In genomic region chr6:134372603-134373281, GRCh38 we compare ENCODE assay signal across 8 cellular contexts. TPM values are rescaled to one million over a fixed set of nuclear protein-coding genes. Genes with fewer than 3 reads are reported as not detected.
A peak's percentile ranks its signal among the peaks of the same experiment; 100 is the strongest.
DNase-seq lines count a peak whose midpoint lies in the region; ATAC-seq, FAIRE-seq and TF ChIP-seq lines count a peak whose summit lies in the region.

No MANE protein-coding gene starts in this region.

- H3K4me3 Mint-ChIP-seq in activated CD4-positive, alpha-beta T cell treated with anti-CD3 and anti-CD28 coated beads, Interleukin-2, amount 10 ng/mL, durations not matched to agents 24 days and 14 days, result peak overlapping the region; percentile 27

- H3K36me3 Mint-ChIP-seq in activated CD4-positive, alpha-beta T cell treated with anti-CD3 and anti-CD28 coated beads, Interleukin-2, amount 10 ng/mL, durations not matched to agents 24 days and 14 days (ENCODE audit: low read depth), result no peaks in the 10 kb centered on the region

- no peaks in the 10 kb centered on the region for H4K20me1 ChIP-seq in keratinocyte (ENCODE audit: control insufficient read depth, extremely low read depth, insufficient read depth, low read length)

- peak; percentile 43 for FAIRE-seq in keratinocyte (lab: Jason Lieb, UNC)

- H3K27me3 ChIP-seq in adipocyte (replicated peaks; ENCODE audit: control insufficient read depth, insufficient read depth, low read length) (no peaks in the 10 kb centered on the region), keratinocyte (ENCODE audit: control insufficient read depth, extremely low read depth, insufficient read depth, low read length) (no peaks in the 10 kb centered on the region), upper lobe of left lung (no peaks in the 10 kb centered on the region), H7 (ENCODE audit: control insufficient read depth, insufficient read depth, low read length) (no peaks in the 10 kb centered on the region)

- H3K9ac ChIP-seq in adipocyte (ENCODE audit: low read length), result peak overlapping the region; percentile 47
- H3K9ac ChIP-seq in keratinocyte (ENCODE audit: control insufficient read depth, extremely low read depth, insufficient read depth, low read length), result no peak overlapping the region

- H3K4me1 Mint-ChIP-seq in activated CD4-positive, alpha-beta T cell treated with anti-CD3 and anti-CD28 coated beads, Interleukin-2, amount 10 ng/mL, durations not matched to agents 24 days and 14 days, result peaks cover 34% of the 10 kb centered on the region

- H3K9me1 ChIP-seq in keratinocyte (ENCODE audit: control insufficient read depth, extremely low read depth, insufficient read depth, low read length), result no peaks in the 10 kb centered on the region

- intact Hi-C loops in activated CD4-positive, alpha-beta T cell treated with anti-CD3 and anti-CD28 coated beads, Interleukin-2, amount 10 ng/mL, durations not matched to agents 24 days and 14 days (cut with micrococcal nuclease), result loop anchor here (2.0 to 10.0 kb wide), 3 partner anchors 20 to 272 kb away; no protein-coding TSS in a partner anchor

- peaks cover 16% of the 10 kb centered on the region for H3K4me1 ChIP-seq in adipocyte (ENCODE audit: control insufficient read depth, insufficient read depth, low read length)
- peaks cover 30% of the 10 kb centered on the region for H3K4me1 ChIP-seq in keratinocyte (ENCODE audit: control insufficient read depth, extremely low read depth, insufficient read depth, low read length)
- peaks cover 10 to 20% (median 17%) of the 10 kb centered on the region in 4 donors for H3K4me1 ChIP-seq in upper lobe of left lung

- TF ChIP-seq POLR2A in upper lobe of left lung (IDR thresholded peaks at IDR 0.05), result peak in 1 of 4 donors; percentile 35

- TF ChIP-seq CTCF in keratinocyte (optimal IDR thresholded peaks at IDR 0.05 in 1 of 3, IDR thresholded peaks at IDR 0.05 in 1 of 3, conservative IDR thresholded peaks at IDR 0.05 in 1 of 3; ENCODE audit: extremely low read depth in 1 of 3, insufficient read depth in 2 of 3, low read length in 3 of 3) (no peak), upper lobe of left lung (IDR thresholded peaks at IDR 0.05) (no peak)

- no peaks in the 10 kb centered on the region for H3K79me2 ChIP-seq in keratinocyte (ENCODE audit: control insufficient read depth, insufficient read depth, low read length)

- H3K27ac ChIP-seq in keratinocyte (ENCODE audit: control insufficient read depth, insufficient read depth, low read length) (no peak overlapping the region), upper lobe of left lung (peak overlapping the region; percentile 46 to 78 (median 72))

- H3K9me3 ChIP-seq in adipocyte (ENCODE audit: control insufficient read depth, low read length) (no peaks in the 10 kb centered on the region), keratinocyte (ENCODE audit: control insufficient read depth, low read depth, low read length) (no peaks in the 10 kb centered on the region), upper lobe of left lung (no peaks in the 10 kb centered on the region)

- ATAC-seq in upper lobe of left lung (ENCODE audit: low FRiP score in 2 of 2) (peak in 1 of 2 donors; percentile 83), GM21529 (IDR thresholded peaks at IDR 0.05; ENCODE audit: unreplicated experiment) (no peak), GM19452 (IDR thresholded peaks at IDR 0.05; ENCODE audit: unreplicated experiment) (no peak)

- peaks cover 7% of the 10 kb centered on the region for H3K9me3 Mint-ChIP-seq in activated CD4-positive, alpha-beta T cell treated with anti-CD3 and anti-CD28 coated beads, Interleukin-2, amount 10 ng/mL, durations not matched to agents 24 days and 14 days

- H2AFZ ChIP-seq in keratinocyte (ENCODE audit: control insufficient read depth, low read length), result peak overlapping the region; percentile 76

- TF ChIP-seq EP300 in upper lobe of left lung (IDR thresholded peaks at IDR 0.05), result peak in 1 of 4 donors; percentile 70

- H3K36me3 ChIP-seq in adipocyte (ENCODE audit: control insufficient read depth, insufficient read depth, low read length, severe bottlenecking), result no peaks in the 10 kb centered on the region
- no peaks in the 10 kb centered on the region for H3K36me3 ChIP-seq in keratinocyte (ENCODE audit: control insufficient read depth in 2 of 2, extremely low read depth in 1 of 2, insufficient read depth in 2 of 2, low read length in 2 of 2)
- H3K36me3 ChIP-seq in upper lobe of left lung, result no peaks in the 10 kb centered on the region
- H3K36me3 ChIP-seq in H7 (replicated peaks; ENCODE audit: control insufficient read depth, insufficient read depth, low read length), result no peaks in the 10 kb centered on the region

- H3K27ac Mint-ChIP-seq in activated CD4-positive, alpha-beta T cell treated with anti-CD3 and anti-CD28 coated beads, Interleukin-2, amount 10 ng/mL, durations not matched to agents 24 days and 14 days, result peak overlapping the region; percentile 73

- DNase-seq in activated CD4-positive, alpha-beta T cell treated with anti-CD3 and anti-CD28 coated beads, Interleukin-2, amount 10 ng/mL, durations not matched to agents 24 days and 14 days, result peak; percentile 68
- no peak for DNase-seq in activated CD4-positive, alpha-beta T cell treated with anti-CD3 and anti-CD28 coated beads, Interleukin-2, amount 50 U/mL, for 1 hour
- DNase-seq in adipocyte (ENCODE audit: low read depth) (peak; percentile 92), keratinocyte (ENCODE audit: low read depth, low spot score) (no peak), upper lobe of left lung (peak in 1 of 2 donors; percentile 77), H7 (no peak)

- dilution Hi-C loops in keratinocyte (cut with MboI; ENCODE audit: extremely low pct_ligation_motif_present, low sequenced_read_pairs), result no loop called here

- 62 to 69% methylated on average over 4 of the region's 4 CpGs for WGBS in upper lobe of left lung, 2 donors

- no peaks in the 10 kb centered on the region for H3K27me3 Mint-ChIP-seq in activated CD4-positive, alpha-beta T cell treated with anti-CD3 and anti-CD28 coated beads, Interleukin-2, amount 10 ng/mL, durations not matched to agents 24 days and 14 days

- H3K4me3 ChIP-seq in adipocyte (ENCODE audit: low read length) (peak overlapping the region; percentile 13), keratinocyte (ENCODE audit: control insufficient read depth in 2 of 3, extremely low read depth in 1 of 3, insufficient read depth in 2 of 3, low read depth in 1 of 3, low read length in 3 of 3) (no peak overlapping the region), upper lobe of left lung (peak overlapping the region in 1 of 4 donors; percentile 3), H7 (ENCODE audit: insufficient read depth, low read depth, low read length) (no peak overlapping the region)

- H3K4me2 ChIP-seq in keratinocyte (ENCODE audit: control insufficient read depth, extremely low read depth, insufficient read depth, low read depth, low read length), result no peak overlapping the region

RNA-seq across cellular contexts. Expression of gene SGK1, which starts 54.8 kb away (rescaled TPM):
- total RNA-seq in activated CD4-positive, alpha-beta T cell treated with anti-CD3 and anti-CD28 coated beads, Interleukin-2, amount 10 ng/mL, durations not matched to agents 24 days and 14 days, result 28.8 and 36.4 TPM in 2 replicates
- polyA plus RNA-seq in keratinocyte, result 102 to 156 TPM (median 129 TPM) in 3 replicates
- polyA plus RNA-seq in keratinocyte (2011; ENCODE audit: low read depth), result 129 TPM
- 106 and 112 TPM in 2 replicates for polyA plus RNA-seq in keratinocyte (2011; cell fraction: cytosol; rRNA removed)
- 763 and 811 TPM in 2 replicates for polyA plus RNA-seq in keratinocyte (2011; cell fraction: nucleus; rRNA removed)
- 81.1 and 85.4 TPM in 2 replicates for polyA plus RNA-seq in keratinocyte (2012; ENCODE audit: low replicate concordance)
- 123 to 165 TPM (median 129 TPM) in 3 replicates for polyA minus RNA-seq in keratinocyte
- 52.0 TPM for polyA minus RNA-seq in keratinocyte (2011; cell fraction: cytosol; rRNA and poly(A)+ RNA removed)
- polyA minus RNA-seq in keratinocyte (2011; cell fraction: nucleus; rRNA and poly(A)+ RNA removed), result 284 and 442 TPM in 2 replicates
- 100 to 1,000 TPM; 118 to 426 (median 199) TPM for total RNA-seq in upper lobe of left lung
- 12.7 and 12.8 TPM in 2 replicates for total RNA-seq in H7 (2014; rRNA removed; shearing (Covaris generic))

Comparison
In these comparisons a context has a peak if more than half of its experiments do, and no peak if none do; other contexts are left out.
1. DNase-seq: peak in activated CD4-positive, alpha-beta T cell treated with anti-CD3 and anti-CD28 coated beads, Interleukin-2, amount 10 ng/mL, durations not matched to agents 24 days and 14 days (single experiment) and adipocyte (single experiment); none in activated CD4-positive, alpha-beta T cell treated with anti-CD3 and anti-CD28 coated beads, Interleukin-2, amount 50 U/mL, for 1 hour (single experiment), keratinocyte (single experiment) and H7 (single experiment).